Comparison of ENCODE assay signal across 23 cellular contexts in the genomic region with DNA sequence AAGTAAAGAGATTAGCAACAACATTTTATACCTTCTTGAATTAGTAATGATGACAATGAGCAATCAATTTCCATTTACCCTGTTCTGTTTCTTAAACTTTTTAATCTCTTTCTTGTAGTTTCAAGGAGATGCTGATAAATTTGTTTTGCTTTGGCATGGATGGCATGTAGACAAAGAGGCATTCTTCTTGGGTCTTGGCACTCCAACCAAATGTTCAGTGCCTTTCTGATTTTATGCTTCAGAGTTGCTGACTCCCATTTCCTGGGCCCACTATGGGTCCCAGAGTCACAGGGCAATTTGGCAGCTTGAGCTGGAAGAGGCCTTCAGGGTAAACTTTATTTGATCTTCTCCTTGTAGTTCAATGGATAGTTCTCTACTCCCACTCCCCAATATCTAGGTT. TPM values are rescaled to one million over a fixed set of nuclear protein-coding genes. Genes with fewer than 3 reads are reported as not detected.
DNase-seq lines count a peak whose midpoint lies in the region; ATAC-seq, FAIRE-seq and TF ChIP-seq lines count a peak whose summit lies in the region.
"Had no signal": no experiment of that assay in that cellular context is flagged by ENCODE, and none has a peak within 500 bp of the region (broad histone marks: within the 10 kb centered on the region; RNA-seq: fewer than 3 reads in every experiment).

No MANE protein-coding gene starts in this region.

- BruUV-seq in OCI-LY7 (replicated peaks; lab: Mats Ljungman, UMichigan) = no TSS peak

- ATAC-seq in psoas muscle = no peak
- ATAC-seq: left colon; naive thymus-derived CD4-positive, alpha-beta T cell; WTC11 had no signal

- intact Hi-C loops in testis (cut with DNase I; ENCODE audit: low total_unique reads) = no loop called here
- intact Hi-C loops in OCI-LY7 (cut with micrococcal nuclease; ENCODE audit: unreplicated experiment) = no loop called here
- intact Hi-C loops in psoas muscle (cut with DNase I) = loop anchor here in 1 of 2 donors (5.0 kb wide), 1 partner anchor 33 kb away; no protein-coding TSS in a partner anchor

- H3K27ac ChIP-seq in SJSA1 (peak overlapping the region; percentile 54), testis (no peak overlapping the region), OCI-LY7 (ENCODE audit: low read depth, low read length, poor library complexity, severe bottlenecking) (no peak overlapping the region), psoas muscle (no peak overlapping the region)
- H3K27ac ChIP-seq: epithelial cell of prostate, KMS-11, skin epidermis, uterus had no signal

- H3K4me1 ChIP-seq in SJSA1 (replicated peaks) = peaks cover 43% of the 10 kb centered on the region
- H3K4me1 ChIP-seq in testis = peaks cover 20% of the 10 kb centered on the region
- peaks cover 28% of the 10 kb centered on the region for H3K4me1 ChIP-seq in OCI-LY7 (ENCODE audit: insufficient read depth, low read length, poor library complexity, severe bottlenecking)
- H3K4me1 ChIP-seq in psoas muscle = peaks cover 28% of the 10 kb centered on the region
- H3K4me1 ChIP-seq: uterus had no signal

- H3K9me3 ChIP-seq in SJSA1 (replicated peaks) (no peaks in the 10 kb centered on the region), testis (no peaks in the 10 kb centered on the region), OCI-LY7 (ENCODE audit: low read length) (no peaks in the 10 kb centered on the region), psoas muscle (no peaks in the 10 kb centered on the region)
- H3K9me3 ChIP-seq: heart right ventricle, uterus had no signal

- no peak for TF ChIP-seq POLR2A in testis (IDR thresholded peaks at IDR 0.05)

- H3K4me3 ChIP-seq in SJSA1 (no peak overlapping the region), testis (no peak overlapping the region), OCI-LY7 (ENCODE audit: low read depth, low read length, poor library complexity, severe bottlenecking) (no peak overlapping the region), psoas muscle (no peak overlapping the region)
- H3K4me3 ChIP-seq: heart right ventricle, skin epidermis, uterus had no signal

- no peaks in the 10 kb centered on the region for H3K9me2 ChIP-seq in OCI-LY7 (ENCODE audit: insufficient read depth, low read length)

- CTCF ChIA-PET in OCI-LY7 (lab: Charles Lee; ENCODE audit: unreplicated experiment) = no interaction called here

- POLR2A ChIA-PET in OCI-LY7 (lab: Charles Lee) = interaction anchor here (0.5 kb wide), 1 partner anchor 82 kb away, joined by 3 read pairs; no protein-coding TSS in a partner anchor

- DNase-seq in SJSA1 (ENCODE audit: low read depth in 1 of 2, low spot score in 2 of 2) (no peak), globus pallidus (ENCODE audit: low spot score) (peak; percentile 81), testis (peak; percentile 74), OCI-LY7 (ENCODE audit: low spot score) (no peak), psoas muscle (no peak), SHP77 treated with DMSO at 0.1 percent for 48 hours (lab: John Stamatoyannopoulos, UW) (no peak)
- DNase-seq: CD8-positive, alpha-beta memory T cell; cerebellar nuclear complex; effector CD4-positive, alpha-beta T cell; heart right ventricle; left colon; naive thymus-derived CD4-positive, alpha-beta T cell; NCI-H1930; NCI-H526 treated with DMSO at 0.1 percent for 48 hours; occipital lobe; stimulated activated CD4-positive, alpha-beta T cell treated with anti-CD3 and anti-CD28 coated beads, Interleukin-2, amount 100 ng/mL, for 24 hours; uterus had no signal

- TF ChIP-seq CTCF in testis (IDR thresholded peaks at IDR 0.05) = no peak
- TF ChIP-seq CTCF in OCI-LY7 (conservative IDR thresholded peaks at IDR 0.05; ENCODE audit: low read length) = no peak
- TF ChIP-seq CTCF in psoas muscle (IDR thresholded peaks at IDR 0.05) = no peak

- no peaks in the 10 kb centered on the region for H3K27me3 ChIP-seq in SJSA1 (replicated peaks)
- H3K27me3 ChIP-seq in testis = no peaks in the 10 kb centered on the region
- H3K27me3 ChIP-seq in psoas muscle (ENCODE audit: insufficient read depth in 3 of 3, low read length in 2 of 3) = no peaks in the 10 kb centered on the region
- H3K27me3 ChIP-seq: heart right ventricle, uterus had no signal

- H3K36me3 ChIP-seq in SJSA1 = no peaks in the 10 kb centered on the region
- no peaks in the 10 kb centered on the region for H3K36me3 ChIP-seq in testis (ENCODE audit: low read depth, missing control alignments)
- no peaks in the 10 kb centered on the region for H3K36me3 ChIP-seq in OCI-LY7 (ENCODE audit: insufficient read depth, low read length)
- no peaks in the 10 kb centered on the region for H3K36me3 ChIP-seq in psoas muscle (ENCODE audit: insufficient read depth in 1 of 2, low read depth in 1 of 2)
- H3K36me3 ChIP-seq: heart right ventricle, uterus had no signal

- H3K4me2 ChIP-seq in OCI-LY7 (ENCODE audit: low read length) = no peak overlapping the region
- H3K4me2 ChIP-seq: KMS-11 had no signal

- no peaks in the 10 kb centered on the region for H3K79me2 ChIP-seq in OCI-LY7 (ENCODE audit: insufficient read depth, low read depth, low read length)

- H4K20me1 ChIP-seq in OCI-LY7 (ENCODE audit: insufficient read depth, low read length) = no peaks in the 10 kb centered on the region; the same call in 1 of the 2 replicates

- peak; percentile 66 for FAIRE-seq in G401.6 (lab: Jason Lieb, UNC)
- FAIRE-seq: GM18507 had no signal

- H2AFZ ChIP-seq in OCI-LY7 (ENCODE audit: low read length) = no peak overlapping the region

RNA-seq across cellular contexts. Expression of gene OSBPL9, which starts 42.1 kb away (rescaled TPM):
- total RNA-seq in SJSA1 (2014; rRNA removed; shearing (Covaris generic)) = 86.3 and 117 TPM in 2 replicates
- total RNA-seq in testis (100 to 1,000 TPM; 117 to 160 TPM), OCI-LY7 (2022) (87.8 and 99.1 TPM in 2 replicates), psoas muscle (100 to 1,000 TPM in 1 of 4 donors, 10 to 100 TPM in 3; 32.5 to 141 (median 52.0) TPM)
- polyA plus RNA-seq in testis (ENCODE audit: insufficient read depth, low read depth, low replicate concordance) (59.3 TPM), psoas muscle (10 to 100 TPM; 15.6 to 84.8 (median 60.6) TPM)
- 58.6 and 67.5 TPM in 2 replicates for total RNA-seq in OCI-LY7 (2014; rRNA removed; shearing (Covaris generic))

RNA-seq across cellular contexts. Expression of gene EPS15, which starts 55.7 kb away (rescaled TPM):
- 30.4 and 31.7 TPM in 2 replicates for total RNA-seq in SJSA1 (2014; rRNA removed; shearing (Covaris generic))
- 100 to 1,000 TPM; 108 to 127 TPM for total RNA-seq in testis
- polyA plus RNA-seq in testis (ENCODE audit: insufficient read depth, low read depth, low replicate concordance) = 77.2 TPM
- total RNA-seq in OCI-LY7 (2014; rRNA removed; shearing (Covaris generic)) = 23.8 and 35.5 TPM in 2 replicates
- total RNA-seq in OCI-LY7 (2022) = 73.2 and 79.4 TPM in 2 replicates
- total RNA-seq in psoas muscle = 10 to 100 TPM; 42.6 to 71.9 (median 54.1) TPM
- 10 to 100 TPM in 2 of 3 donors, 1 to 10 TPM in 1; 9.8 to 46.1 (median 21.7) TPM for polyA plus RNA-seq in psoas muscle

Comparison
In these comparisons a context has a peak if more than half of its experiments do, and no peak if none do; other contexts are left out.
1. DNase-seq: peak in globus pallidus (single experiment) and testis (single experiment); none in SJSA1 (0 of 2), OCI-LY7 (single experiment), psoas muscle (0 of 2) and SHP77 treated with DMSO at 0.1 percent for 48 hours (single experiment).